Comparison of ENCODE assay signal across 8 cellular contexts in the genomic region with DNA sequence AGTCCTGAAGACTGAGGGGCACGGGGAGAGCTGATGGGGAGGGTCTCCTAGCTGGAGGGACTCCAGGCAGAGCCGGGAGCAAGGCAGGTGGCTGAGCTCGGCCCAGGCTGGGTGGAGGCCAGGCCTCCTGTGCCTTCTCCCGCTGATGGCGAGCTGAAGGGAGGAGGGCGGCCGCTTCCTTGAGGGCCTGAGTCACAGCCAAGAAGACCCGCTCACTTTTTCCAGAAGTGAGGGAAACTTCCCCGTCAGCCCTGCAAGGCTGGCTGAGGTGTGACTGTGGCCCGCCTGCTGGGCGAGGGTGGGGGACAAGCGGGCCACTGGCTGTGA. TPM values are rescaled to one million over a fixed set of nuclear protein-coding genes. Genes with fewer than 3 reads are reported as not detected.
DNase-seq lines count a peak whose midpoint lies in the region; ATAC-seq and TF ChIP-seq lines count a peak whose summit lies in the region.

No MANE protein-coding gene starts in this region.

- peaks cover 0 to 3% of the 10 kb centered on the region in 2 donors for H3K4me1 Mint-ChIP-seq in natural killer cell treated with Interleukin-12 subunit alpha and Interleukin-12 subunit beta and Interleukin-15 and Interleukin-18, amount 100 ng/mL, for 72 hours (ENCODE audit: low read depth in 2 of 2)

- no peak for TF ChIP-seq POLR2A in testis (IDR thresholded peaks at IDR 0.05)

- CTCF ChIA-PET in PC-3 (lab: Charles Lee), result no interaction called here

- intact Hi-C loops in PC-3 (cut with micrococcal nuclease) (no loop called here), testis (cut with DNase I; ENCODE audit: low total_unique reads) (no loop called here)

- H3K79me2 ChIP-seq in PC-3 (ENCODE audit: low read length), result peaks cover 13% of the 10 kb centered on the region

- BruUV-seq in PC-3 (replicated peaks; lab: Mats Ljungman, UMichigan), result no TSS peak

- POLR2A ChIA-PET in PC-3 (lab: Charles Lee; ENCODE audit: unreplicated experiment), result interaction anchor here (0.6 kb wide), 1 partner anchor 224 kb away, joined by 6 read pairs; no protein-coding TSS in a partner anchor

- H3K4me3 Mint-ChIP-seq in natural killer cell treated with Interleukin-12 subunit alpha and Interleukin-12 subunit beta and Interleukin-15 and Interleukin-18, amount 100 ng/mL, for 72 hours, result no peak overlapping the region

- DNase-seq in EH (ENCODE audit: low read depth) (peak; percentile 39), PC-3 (peak; percentile 75), choroid plexus epithelial cell (ENCODE audit: low read depth) (peak; percentile 62), testis (no peak)
- peak; percentile 54 for DNase-seq in natural killer cell treated with Interleukin-12 subunit alpha and Interleukin-12 subunit beta and Interleukin-15 and Interleukin-18, amount 100 ng/mL, for 72 hours (ENCODE audit: low spot score)

- H3K27ac Mint-ChIP-seq in natural killer cell treated with Interleukin-12 subunit alpha and Interleukin-12 subunit beta and Interleukin-15 and Interleukin-18, amount 100 ng/mL, for 72 hours, result no peak overlapping the region

- H4K20me1 ChIP-seq in PC-3 (ENCODE audit: low read length), result no peaks in the 10 kb centered on the region

- H3F3A ChIP-seq in PC-3 (ENCODE audit: low read length, unreplicated experiment), result peaks cover 4% of the 10 kb centered on the region

- H3K9me3 ChIP-seq in PC-3 (ENCODE audit: low read length), result no peaks in the 10 kb centered on the region
- no peaks in the 10 kb centered on the region for H3K9me3 ChIP-seq in testis

- H3K27ac ChIP-seq in PC-3 (ENCODE audit: low read length) (peak overlapping the region; percentile 89), testis (peak overlapping the region; percentile 88 to 89)

- ATAC-seq in PC-3, result peak; percentile 2; the same call in 1 of the 2 replicates
- ATAC-seq in natural killer cell treated with Interleukin-12 subunit alpha and Interleukin-12 subunit beta and Interleukin-15 and Interleukin-18, amount 100 ng/mL, for 72 hours, result peak in 1 of 2 donors; percentile 5
- no peak for ATAC-seq in HG03460 (IDR thresholded peaks at IDR 0.05; ENCODE audit: unreplicated experiment)
- ATAC-seq in HG03280 (IDR thresholded peaks at IDR 0.05; ENCODE audit: unreplicated experiment), result no peak
- ATAC-seq in HG02970 (IDR thresholded peaks at IDR 0.05; ENCODE audit: low FRiP score, unreplicated experiment), result no peak

- no peaks in the 10 kb centered on the region for H3K9me2 ChIP-seq in PC-3 (replicated peaks; ENCODE audit: low read length)

- H3K27me3 ChIP-seq in PC-3 (ENCODE audit: low read length) (no peaks in the 10 kb centered on the region), testis (no peaks in the 10 kb centered on the region)

- WGBS in testis, 2 donors, result 27 to 42% methylated on average over 8 to 12 of the region's 12 CpGs

- H3K9ac ChIP-seq in PC-3 (ENCODE audit: low read length), result peak overlapping the region; percentile 73

- peaks cover 48% of the 10 kb centered on the region for H3K4me1 ChIP-seq in PC-3 (ENCODE audit: insufficient read depth, low read length)
- peaks cover 82% of the 10 kb centered on the region for H3K4me1 ChIP-seq in testis

- H3K27me3 Mint-ChIP-seq in natural killer cell treated with Interleukin-12 subunit alpha and Interleukin-12 subunit beta and Interleukin-15 and Interleukin-18, amount 100 ng/mL, for 72 hours, result peaks cover 0 to 12% of the 10 kb centered on the region in 2 donors

- H3K4me3 ChIP-seq in PC-3 (ENCODE audit: low read length) (peak overlapping the region; percentile 40), choroid plexus epithelial cell (ENCODE audit: low read depth, low read length) (no peak overlapping the region), testis (no peak overlapping the region)

- H3K36me3 ChIP-seq in PC-3 (ENCODE audit: low read depth, low read length), result no peaks in the 10 kb centered on the region
- no peaks in the 10 kb centered on the region for H3K36me3 ChIP-seq in testis (ENCODE audit: low read depth, missing control alignments)

- H3K4me2 ChIP-seq in PC-3 (ENCODE audit: low read length), result peak overlapping the region; percentile 78

- no peak for TF ChIP-seq CTCF in PC-3 (conservative IDR thresholded peaks at IDR 0.05; ENCODE audit: low read depth, low read length)
- TF ChIP-seq CTCF in choroid plexus epithelial cell (conservative IDR thresholded peaks at IDR 0.05; ENCODE audit: low read depth, low read length), result no peak
- no peak for TF ChIP-seq CTCF in testis (IDR thresholded peaks at IDR 0.05)

- no peaks in the 10 kb centered on the region for H3K9me3 Mint-ChIP-seq in natural killer cell treated with Interleukin-12 subunit alpha and Interleukin-12 subunit beta and Interleukin-15 and Interleukin-18, amount 100 ng/mL, for 72 hours

- no peaks in the 10 kb centered on the region for H3K36me3 Mint-ChIP-seq in natural killer cell treated with Interleukin-12 subunit alpha and Interleukin-12 subunit beta and Interleukin-15 and Interleukin-18, amount 100 ng/mL, for 72 hours

- peak overlapping the region; percentile 58; the same call in 1 of the 2 replicates for H2AFZ ChIP-seq in PC-3 (ENCODE audit: low read length)

RNA-seq across cellular contexts. Expression of a gene that starts 1.7 kb away (rescaled TPM):
- total RNA-seq in PC-3 (2014; rRNA removed) (59.1 and 74.5 TPM in 2 replicates), testis (10 to 100 TPM; 64.0 to 90.6 TPM)
- 1 to 10 TPM; 1.3 to 7.7 TPM for total RNA-seq in natural killer cell treated with Interleukin-12 subunit alpha and Interleukin-12 subunit beta and Interleukin-15 and Interleukin-18, amount 100 ng/mL, for 72 hours
- polyA plus RNA-seq in testis (ENCODE audit: insufficient read depth, low read depth, low replicate concordance), result 46.6 TPM

RNA-seq across cellular contexts. Expression of a gene that starts 12.7 kb away (rescaled TPM):
- 0.18 and 1.1 TPM in 2 replicates for total RNA-seq in PC-3 (2014; rRNA removed)
- not detected for total RNA-seq in natural killer cell treated with Interleukin-12 subunit alpha and Interleukin-12 subunit beta and Interleukin-15 and Interleukin-18, amount 100 ng/mL, for 72 hours
- total RNA-seq in testis, result 10 to 100 TPM; 10.4 to 14.7 TPM
- 10.0 TPM for polyA plus RNA-seq in testis (ENCODE audit: insufficient read depth, low read depth, low replicate concordance)

RNA-seq across cellular contexts. Expression of a gene that starts 15.7 kb away (rescaled TPM):
- total RNA-seq in PC-3 (2014; rRNA removed), result 0.29 and 1.4 TPM in 2 replicates
- total RNA-seq in natural killer cell treated with Interleukin-12 subunit alpha and Interleukin-12 subunit beta and Interleukin-15 and Interleukin-18, amount 100 ng/mL, for 72 hours, result 1 to 10 TPM in 1 of 2 donors, under 1 TPM in 1; 0.17 to 1.7 TPM
- total RNA-seq in testis, result 1 to 10 TPM; 1.3 to 3.0 TPM
- 1.5 TPM for polyA plus RNA-seq in testis (ENCODE audit: insufficient read depth, low read depth, low replicate concordance)

RNA-seq across cellular contexts. Expression of a gene that starts 26.7 kb away (rescaled TPM):
- total RNA-seq in PC-3 (2014; rRNA removed), result 439 and 506 TPM in 2 replicates
- 100 to 1,000 TPM; 138 to 175 TPM for total RNA-seq in natural killer cell treated with Interleukin-12 subunit alpha and Interleukin-12 subunit beta and Interleukin-15 and Interleukin-18, amount 100 ng/mL, for 72 hours
- 100 to 1,000 TPM; 104 to 123 TPM for total RNA-seq in testis
- 110 TPM for polyA plus RNA-seq in testis (ENCODE audit: insufficient read depth, low read depth, low replicate concordance)

RNA-seq across cellular contexts. Expression of a gene that starts 34.6 kb away (rescaled TPM):
- total RNA-seq in PC-3 (2014; rRNA removed) (356 and 385 TPM in 2 replicates), testis (100 to 1,000 TPM; 204 to 209 TPM)
- 100 to 1,000 TPM; 124 to 196 TPM for total RNA-seq in natural killer cell treated with Interleukin-12 subunit alpha and Interleukin-12 subunit beta and Interleukin-15 and Interleukin-18, amount 100 ng/mL, for 72 hours
- polyA plus RNA-seq in testis (ENCODE audit: insufficient read depth, low read depth, low replicate concordance), result 90.9 TPM
